Comparison of ENCODE assay signal across 8 cellular contexts in the genomic region with DNA sequence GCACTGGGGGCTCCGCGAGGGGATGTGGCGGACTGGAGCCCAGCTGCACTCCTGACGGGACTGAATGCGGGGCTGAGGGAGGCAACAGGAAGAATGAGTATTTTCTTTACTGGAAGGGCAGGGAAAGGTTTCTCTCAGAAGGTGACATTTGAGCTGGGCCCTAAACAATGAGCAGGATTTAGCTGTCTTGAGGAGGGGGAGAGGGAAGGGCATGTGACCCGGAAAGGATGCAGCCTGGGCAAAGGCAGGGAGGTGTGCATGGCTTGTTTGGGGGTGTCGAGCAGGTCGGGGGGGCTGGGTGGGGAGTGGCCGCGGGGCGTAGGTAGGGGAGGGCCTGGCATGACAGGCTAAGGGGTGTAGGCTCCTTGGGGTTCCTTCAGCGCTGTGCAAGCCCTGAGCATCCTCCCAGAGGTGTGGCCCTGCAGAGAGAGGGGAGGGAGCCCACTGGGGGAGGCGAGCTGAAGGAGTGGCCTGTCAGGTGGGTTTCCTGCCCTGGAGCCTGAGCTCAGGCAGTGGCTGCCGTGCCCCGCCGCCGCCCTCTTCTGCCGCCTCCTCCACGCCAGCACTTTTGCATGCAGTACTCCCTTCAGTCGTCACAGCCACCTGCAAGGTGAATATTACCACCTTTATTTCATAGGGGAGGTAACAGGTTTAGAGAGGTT. TPM values are rescaled to one million over a fixed set of nuclear protein-coding genes. Genes with fewer than 3 reads are reported as not detected.
DNase-seq lines count a peak whose midpoint lies in the region; ATAC-seq and TF ChIP-seq lines count a peak whose summit lies in the region.

No MANE protein-coding gene starts in this region.

- no peaks in the 10 kb centered on the region for H3K36me3 Mint-ChIP-seq in neural crest cell (ENCODE audit: low read depth)

- H3K4me1 ChIP-seq in effector memory CD4-positive, alpha-beta T cell (ENCODE audit: control insufficient read depth, insufficient read depth, low read length, poor library complexity, severe bottlenecking): peaks cover 50% of the 10 kb centered on the region
- peaks cover 66% of the 10 kb centered on the region for H3K4me1 ChIP-seq in upper lobe of right lung

- H3K27ac ChIP-seq in effector memory CD4-positive, alpha-beta T cell (ENCODE audit: insufficient read depth, low read length, poor library complexity, severe bottlenecking): peak overlapping the region; percentile 96
- H3K27ac ChIP-seq in upper lobe of right lung: peak overlapping the region; percentile 91

- ATAC-seq in GM18907 (IDR thresholded peaks at IDR 0.05; ENCODE audit: unreplicated experiment) (peak; percentile 37), HG03103 (IDR thresholded peaks at IDR 0.05; ENCODE audit: low read depth, unreplicated experiment) (peak; percentile 36), upper lobe of right lung (peak; percentile 4), HG03571 (IDR thresholded peaks at IDR 0.05; ENCODE audit: unreplicated experiment) (no peak)

- H3K27me3 ChIP-seq in effector memory CD4-positive, alpha-beta T cell (replicated peaks; ENCODE audit: control insufficient read depth, insufficient read depth, low read length, poor library complexity, severe bottlenecking): no peaks in the 10 kb centered on the region
- H3K27me3 ChIP-seq in upper lobe of right lung: no peaks in the 10 kb centered on the region

- peak; percentile 81 for DNase-seq in activated CD4-positive, alpha-beta T cell treated with anti-CD3 and anti-CD28 coated beads for 48 hours
- peak; percentile 76 to 82 (median 79) for DNase-seq in effector memory CD4-positive, alpha-beta T cell
- DNase-seq in neural crest cell (ENCODE audit: low read depth, low spot score) (no peak), upper lobe of right lung (no peak), NCI-H1105 treated with DMSO at 0.1 percent for 48 hours (lab: John Stamatoyannopoulos, UW) (no peak)

- no peaks in the 10 kb centered on the region for H3K36me3 ChIP-seq in effector memory CD4-positive, alpha-beta T cell (ENCODE audit: control insufficient read depth, insufficient read depth, low read length)
- H3K36me3 ChIP-seq in upper lobe of right lung: no peaks in the 10 kb centered on the region

- H3K4me1 Mint-ChIP-seq in neural crest cell: peaks cover 48% of the 10 kb centered on the region

- peak overlapping the region; percentile 78 for H3K4me3 Mint-ChIP-seq in neural crest cell

- H3K4me3 ChIP-seq in effector memory CD4-positive, alpha-beta T cell (ENCODE audit: insufficient read depth, low read depth, low read length, poor library complexity, severe bottlenecking): peak overlapping the region; percentile 48
- peak overlapping the region; percentile 36 for H3K4me3 ChIP-seq in upper lobe of right lung

- peak overlapping the region; percentile 93 for H3K27ac Mint-ChIP-seq in neural crest cell (ENCODE audit: unreplicated experiment)

- no peaks in the 10 kb centered on the region for H3K9me3 Mint-ChIP-seq in neural crest cell

- no peaks in the 10 kb centered on the region for H3K27me3 Mint-ChIP-seq in neural crest cell (ENCODE audit: low read depth)

- TF ChIP-seq CTCF in neural crest cell (conservative IDR thresholded peaks at IDR 0.05) (no peak), upper lobe of right lung (IDR thresholded peaks at IDR 0.05) (no peak)

- intact Hi-C loops in upper lobe of right lung (cut with DNase I): no loop called here

- H3K9me3 ChIP-seq in effector memory CD4-positive, alpha-beta T cell (ENCODE audit: control insufficient read depth, low read length): no peaks in the 10 kb centered on the region
- H3K9me3 ChIP-seq in upper lobe of right lung: no peaks in the 10 kb centered on the region

RNA-seq across cellular contexts. Expression of gene ANKDD1A, which starts 17.2 kb away (rescaled TPM):
- total RNA-seq in neural crest cell (4.4 and 4.6 TPM in 2 replicates), upper lobe of right lung (6.0 TPM)

RNA-seq across cellular contexts. Expression of gene PLEKHO2, which starts 52.8 kb away (rescaled TPM):
- total RNA-seq in neural crest cell: 18.2 and 18.9 TPM in 2 replicates
- 62.8 TPM for total RNA-seq in upper lobe of right lung

Comparison
In these comparisons a context has a peak if more than half of its experiments do, and no peak if none do; other contexts are left out.
1. DNase-seq: peak in activated CD4-positive, alpha-beta T cell treated with anti-CD3 and anti-CD28 coated beads for 48 hours (single experiment) and effector memory CD4-positive, alpha-beta T cell (3 of 3); none in neural crest cell (single experiment), upper lobe of right lung (single experiment) and NCI-H1105 treated with DMSO at 0.1 percent for 48 hours (single experiment).